14 cellular contexts compared by ENCODE assay signal in genomic region chr12:49030119-49030518, GRCh38. TPM values are rescaled to one million over a fixed set of nuclear protein-coding genes. Genes with fewer than 3 reads are reported as not detected.
DNase-seq lines count a peak whose midpoint lies in the region; ATAC-seq and TF ChIP-seq lines count a peak whose summit lies in the region.
"Had no signal": no experiment of that assay in that cellular context is flagged by ENCODE, and none has a peak within 500 bp of the region (broad histone marks: within the 10 kb centered on the region; RNA-seq: fewer than 3 reads in every experiment).

No MANE protein-coding gene starts in this region.

- CTCF ChIA-PET in CD8-positive, alpha-beta T cell (lab: Charles Lee): interaction anchor here (0.8 to 4.2 kb wide), 6 partner anchors 10 to 58 kb away, joined by 3 to 28 read pairs (median 4); no protein-coding TSS in a partner anchor

- H3K36me3 ChIP-seq in CD8-positive, alpha-beta T cell (ENCODE audit: insufficient read depth, low read length): peaks cover 43% of the 10 kb centered on the region

- DNase-seq in CD14-positive monocyte (ENCODE audit: low spot score) (no peak), neural crest cell (ENCODE audit: low read depth, low spot score) (no peak)
- DNase-seq in CD8-positive, alpha-beta T cell: no peak
- DNase-seq: EL, NCI-H187, NCI-H226, NCI-H524 treated with DMSO at 0.1 percent for 48 hours had no signal

- no peak for ATAC-seq in CD8-positive, alpha-beta T cell
- ATAC-seq in GM18519 (IDR thresholded peaks at IDR 0.05; ENCODE audit: low FRiP score, unreplicated experiment) (no peak), GM19395 (IDR thresholded peaks at IDR 0.05; ENCODE audit: unreplicated experiment) (no peak), GM21825 (IDR thresholded peaks at IDR 0.05; ENCODE audit: unreplicated experiment) (no peak)
- ATAC-seq: Panc1 had no signal

- POLR2A ChIA-PET in CD8-positive, alpha-beta T cell (lab: Charles Lee): no interaction called here

- H3K36me3 Mint-ChIP-seq in CD14-positive monocyte (peaks cover 79 to 96% of the 10 kb centered on the region in 2 donors), brain (peaks cover 67% of the 10 kb centered on the region), neural crest cell (ENCODE audit: low read depth) (peaks cover 6% of the 10 kb centered on the region)
- H3K36me3 Mint-ChIP-seq in CD8-positive, alpha-beta T cell: peaks cover 77% of the 10 kb centered on the region

- no peaks in the 10 kb centered on the region for H3K27me3 ChIP-seq in CD8-positive, alpha-beta T cell (ENCODE audit: insufficient read depth, low read length)

- H3K27me3 Mint-ChIP-seq in CD14-positive monocyte (ENCODE audit: low read depth in 3 of 3): peaks cover 0 to 1% (median 0%) of the 10 kb centered on the region in 3 donors
- H3K27me3 Mint-ChIP-seq in CD8-positive, alpha-beta T cell (ENCODE audit: low read depth): no peaks in the 10 kb centered on the region
- no peaks in the 10 kb centered on the region for H3K27me3 Mint-ChIP-seq in brain
- no peaks in the 10 kb centered on the region for H3K27me3 Mint-ChIP-seq in neural crest cell (ENCODE audit: low read depth)

- no peaks in the 10 kb centered on the region for H3K4me1 ChIP-seq in CD8-positive, alpha-beta T cell (ENCODE audit: insufficient read depth, low read length)

- H3K27ac ChIP-seq in CD8-positive, alpha-beta T cell (ENCODE audit: low read depth, low read length): no peak overlapping the region
- H3K27ac ChIP-seq: HL-60 had no signal

- H3K27ac Mint-ChIP-seq in CD14-positive monocyte (peak overlapping the region in 4 of 7 donors; percentile 7 to 60 (median 32)), brain (peak overlapping the region in 3 of 5 experiments; percentile 11 to 67 (median 19)), neural crest cell (ENCODE audit: unreplicated experiment) (peak overlapping the region; percentile 50)
- H3K27ac Mint-ChIP-seq in CD8-positive, alpha-beta T cell: peak overlapping the region; percentile 5

- H3K4me3 ChIP-seq in CD8-positive, alpha-beta T cell (ENCODE audit: low read depth, low read length): no peak overlapping the region

- intact Hi-C loops in CD14-positive monocyte (cut with micrococcal nuclease): no loop called here
- intact Hi-C loops in CD8-positive, alpha-beta T cell (cut with DNase I, micrococcal nuclease): no loop called here

- H3K9me3 Mint-ChIP-seq in CD14-positive monocyte (no peaks in the 10 kb centered on the region), brain (no peaks in the 10 kb centered on the region), neural crest cell (no peaks in the 10 kb centered on the region)
- H3K9me3 Mint-ChIP-seq in CD8-positive, alpha-beta T cell: no peaks in the 10 kb centered on the region

- TF ChIP-seq CTCF in CD14-positive monocyte (IDR thresholded peaks at IDR 0.05): no peak
- TF ChIP-seq CTCF in CD8-positive, alpha-beta T cell (IDR thresholded peaks at IDR 0.05): no peak
- TF ChIP-seq CTCF in brain (conservative IDR thresholded peaks at IDR 0.05): no peak
- no peak for TF ChIP-seq CTCF in neural crest cell (conservative IDR thresholded peaks at IDR 0.05)

- no peak overlapping the region for H3K4me3 Mint-ChIP-seq in CD14-positive monocyte
- no peak overlapping the region for H3K4me3 Mint-ChIP-seq in CD8-positive, alpha-beta T cell
- no peak overlapping the region for H3K4me3 Mint-ChIP-seq in brain
- H3K4me3 Mint-ChIP-seq in neural crest cell: no peak overlapping the region

- peaks cover 14% of the 10 kb centered on the region for H3K4me1 Mint-ChIP-seq in CD14-positive monocyte
- no peaks in the 10 kb centered on the region for H3K4me1 Mint-ChIP-seq in CD8-positive, alpha-beta T cell (ENCODE audit: low read depth)
- H3K4me1 Mint-ChIP-seq in brain: peaks cover 4% of the 10 kb centered on the region
- H3K4me1 Mint-ChIP-seq in neural crest cell: no peaks in the 10 kb centered on the region

- H3K9me3 ChIP-seq in CD8-positive, alpha-beta T cell (ENCODE audit: low read length): no peaks in the 10 kb centered on the region

RNA-seq across cellular contexts. Expression of gene PRKAG1, which starts 11.5 kb away (rescaled TPM):
- polyA plus RNA-seq in CD14-positive monocyte (10 to 100 TPM; 50.1 to 58.9 TPM), brain (ENCODE audit: insufficient read depth, low read depth, low replicate concordance) (54.4 TPM)
- total RNA-seq in CD8-positive, alpha-beta T cell: 10 to 100 TPM; 30.2 to 34.3 TPM
- total RNA-seq in neural crest cell: 58.5 and 61.9 TPM in 2 replicates

RNA-seq across cellular contexts. Expression of gene KMT2D, which starts 30.5 kb away (rescaled TPM):
- polyA plus RNA-seq in CD14-positive monocyte (1 to 10 TPM; 1.2 to 2.7 TPM), brain (ENCODE audit: insufficient read depth, low read depth, low replicate concordance) (32.0 TPM)
- total RNA-seq in CD8-positive, alpha-beta T cell: 100 to 1,000 TPM; 112 to 127 TPM
- 99.8 and 107 TPM in 2 replicates for total RNA-seq in neural crest cell

RNA-seq across cellular contexts. Expression of gene DDN, which starts 30.9 kb away (rescaled TPM):
- polyA plus RNA-seq in CD14-positive monocyte (not detected), brain (ENCODE audit: insufficient read depth, low read depth, low replicate concordance) (41.5 TPM)
- total RNA-seq in CD8-positive, alpha-beta T cell: 1 to 10 TPM; 1.3 TPM
- total RNA-seq in neural crest cell: 0.51 and 0.64 TPM in 2 replicates

RNA-seq across cellular contexts. Expression of gene RHEBL1, which starts 39.7 kb away (rescaled TPM):
- under 1 TPM; 0.17 to 0.50 TPM for polyA plus RNA-seq in CD14-positive monocyte
- total RNA-seq in CD8-positive, alpha-beta T cell: 1 to 10 TPM; 4.7 to 5.6 TPM
- polyA plus RNA-seq in brain (ENCODE audit: insufficient read depth, low read depth, low replicate concordance): 5.9 TPM
- 1.2 and 2.1 TPM in 2 replicates for total RNA-seq in neural crest cell

RNA-seq across cellular contexts. Expression of gene WNT1, which starts 52.0 kb away (rescaled TPM):
- not detected for polyA plus RNA-seq in CD14-positive monocyte
- 1 to 10 TPM; 5.6 to 5.9 TPM for total RNA-seq in CD8-positive, alpha-beta T cell
- polyA plus RNA-seq in brain (ENCODE audit: insufficient read depth, low read depth, low replicate concordance): not detected
- total RNA-seq in neural crest cell: 1.2 and 2.1 TPM in 2 replicates
- polyA plus RNA-seq: BJ had no signal
